Comparison of ENCODE assay signal across 8 cellular contexts in genomic region chr20:62303327-62304226, GRCh38. TPM values are rescaled to one million over a fixed set of nuclear protein-coding genes. Genes with fewer than 3 reads are reported as not detected.
DNase-seq lines count a peak whose midpoint lies in the region; ATAC-seq and TF ChIP-seq lines count a peak whose summit lies in the region.

No MANE protein-coding gene starts in this region.

- WGBS in testis, 2 donors, result 0 to 2% methylated on average over 29 to 62 of the region's 67 CpGs

- no peaks in the 10 kb centered on the region for H3K27me3 ChIP-seq in testis

- H3K27ac ChIP-seq in testis, result peak overlapping the region; percentile 42 to 97

- H3K36me3 ChIP-seq in testis (ENCODE audit: low read depth, missing control alignments), result no peaks in the 10 kb centered on the region

- H3K4me1 Mint-ChIP-seq in MCF 10A (ENCODE audit: insufficient read depth, unreplicated experiment), result peaks cover 18% of the 10 kb centered on the region

- peak overlapping the region; percentile 90 for H3K4me3 Mint-ChIP-seq in MCF 10A (ENCODE audit: unreplicated experiment)

- H3K4me3 ChIP-seq in NB4 (ENCODE audit: low read depth, low read length) (peak overlapping the region; percentile 96), testis (peak overlapping the region; percentile 71 to 95)

- H3K4me1 ChIP-seq in testis, result peaks cover 29% of the 10 kb centered on the region

- TF ChIP-seq POLR2A in NB4 (IDR thresholded peaks at IDR 0.05; ENCODE audit: extremely low read depth, insufficient read length) (no peak), testis (IDR thresholded peaks at IDR 0.05) (no peak)

- peaks cover 68% of the 10 kb centered on the region for H3K36me3 Mint-ChIP-seq in MCF 10A (ENCODE audit: insufficient read depth, unreplicated experiment)

- no peaks in the 10 kb centered on the region for H3K27me3 Mint-ChIP-seq in MCF 10A (ENCODE audit: insufficient read depth, unreplicated experiment)

- TF ChIP-seq CTCF in NB4 (IDR thresholded peaks at IDR 0.05; ENCODE audit: low read depth, low read length), result no peak
- TF ChIP-seq CTCF in MCF 10A (IDR thresholded peaks at IDR 0.05; ENCODE audit: unreplicated experiment), result no peak
- no peak for TF ChIP-seq CTCF in testis (IDR thresholded peaks at IDR 0.05)

- BruUV-seq in MCF 10A (replicated peaks; lab: Mats Ljungman, UMichigan), result no TSS peak

- intact Hi-C loops in MCF 10A (cut with micrococcal nuclease), result loop anchor here (2.0 to 5.0 kb wide), 3 partner anchors 64 to 491 kb away; partner anchors contain the start of gene LAMA5
- intact Hi-C loops in testis (cut with DNase I; ENCODE audit: low total_unique reads), result loop anchor here (5.0 kb wide), 1 partner anchor 79 kb away; no protein-coding TSS in a partner anchor

- H3K9me3 Mint-ChIP-seq in MCF 10A (ENCODE audit: unreplicated experiment), result no peaks in the 10 kb centered on the region

- DNase-seq in AG08395 (ENCODE audit: low spot score), result peak; percentile 25
- DNase-seq in GM19240 (ENCODE audit: insufficient read length, low spot score), result peak; percentile 41
- peak; percentile 60 for DNase-seq in NB4 (ENCODE audit: low read depth)
- peak; percentile 48 for DNase-seq in MCF 10A (ENCODE audit: unreplicated experiment)
- DNase-seq in left lobe of liver (ENCODE audit: low spot score), result peak; percentile 73
- peak; percentile 65 for DNase-seq in testis

- ATAC-seq in left lobe of liver, result peak; percentile 25
- no peak for ATAC-seq in HG03565 (IDR thresholded peaks at IDR 0.05; ENCODE audit: unreplicated experiment)
- ATAC-seq in GM21526 (IDR thresholded peaks at IDR 0.05; ENCODE audit: low FRiP score, unreplicated experiment), result no peak

- CTCF ChIA-PET in MCF 10A (lab: Yijun Ruan, JAX), result interaction anchor here (0.8 to 1.6 kb wide), 9 partner anchors 17 to 196 kb away, joined by 3 to 7 read pairs (median 4); no protein-coding TSS in a partner anchor

- peak overlapping the region; percentile 93 for H3K27ac Mint-ChIP-seq in MCF 10A (ENCODE audit: low read depth, unreplicated experiment)

- POLR2A ChIA-PET in MCF 10A (lab: Yijun Ruan, JAX), result interaction anchor here (0.7 to 6.4 kb wide), 12 partner anchors 15 to 490 kb away, joined by 3 to 128 read pairs (median 5); partner anchors contain the start of genes LAMA5 and RPS21

- no peaks in the 10 kb centered on the region for H3K9me3 ChIP-seq in testis

RNA-seq across cellular contexts. Expression of gene ADRM1, which starts 0.8 kb away (rescaled TPM):
- total RNA-seq in MCF 10A (2022) (98.0 and 127 TPM in 2 replicates), left lobe of liver (61.0 TPM), testis (100 to 1,000 TPM; 283 to 286 TPM)
- 191 TPM for polyA plus RNA-seq in testis (ENCODE audit: insufficient read depth, low read depth, low replicate concordance)
